In genomic region chr9:90830977-90831376, GRCh38 we compare ENCODE assay signal across 15 cellular contexts. TPM values are rescaled to one million over a fixed set of nuclear protein-coding genes. Genes with fewer than 3 reads are reported as not detected.
DNase-seq lines count a peak whose midpoint lies in the region; ATAC-seq and TF ChIP-seq lines count a peak whose summit lies in the region.
"Had no signal": no experiment of that assay in that cellular context is flagged by ENCODE, and none has a peak within 500 bp of the region (broad histone marks: within the 10 kb centered on the region; RNA-seq: fewer than 3 reads in every experiment).

No MANE protein-coding gene starts in this region.

- no peaks in the 10 kb centered on the region for H3K27me3 ChIP-seq in DOHH2 (ENCODE audit: control insufficient read depth, low read length)
- H3K27me3 ChIP-seq in naive thymus-derived CD4-positive, alpha-beta T cell (ENCODE audit: control insufficient read depth in 2 of 2, insufficient read depth in 2 of 2, low read length in 2 of 2) = no peaks in the 10 kb centered on the region
- H3K27me3 ChIP-seq in transverse colon = no peaks in the 10 kb centered on the region
- H3K27me3 ChIP-seq: esophagus squamous epithelium had no signal

- no peak for TF ChIP-seq CTCF in DOHH2 (IDR thresholded peaks at IDR 0.05; ENCODE audit: low read depth, low read length, poor library complexity, severe bottlenecking)
- no peak for TF ChIP-seq CTCF in GM10248 (IDR thresholded peaks at IDR 0.05; ENCODE audit: control extremely low read depth, extremely low read depth, low read depth, missing control alignments)
- TF ChIP-seq CTCF in transverse colon (IDR thresholded peaks at IDR 0.05) = no peak

- no peaks in the 10 kb centered on the region; the same call in 1 of the 2 replicates for H4K20me1 ChIP-seq in DOHH2 (ENCODE audit: control insufficient read depth, insufficient read depth, low read depth, low read length)

- WGBS in transverse colon (ENCODE audit: low coverage in 1 of 2), 2 donors = 75% methylated on average over 3 of the region's 3 CpGs; no CpG with 5 or more reads in 1 of the 2 donors

- in situ Hi-C loops in transverse colon (cut with MboI; ENCODE audit: low pct_ligation_motif_present in 1 of 4, low pct_unique_long_range_greater_than_20kb in 1 of 4, low sequenced_read_pairs in 3 of 4) = no loop called here

- no peaks in the 10 kb centered on the region for H3K9me3 ChIP-seq in DOHH2 (ENCODE audit: control insufficient read depth, insufficient read depth, low read length)
- H3K9me3 ChIP-seq in naive thymus-derived CD4-positive, alpha-beta T cell (ENCODE audit: control insufficient read depth in 2 of 3, low read length in 3 of 3) = no peaks in the 10 kb centered on the region
- H3K9me3 ChIP-seq in transverse colon = no peaks in the 10 kb centered on the region
- H3K9me3 ChIP-seq: esophagus squamous epithelium had no signal

- H3K4me1 Mint-ChIP-seq in activated T-cell treated with anti-CD3 and anti-CD28 coated beads, Interleukin-2, amount 50 U/mL, for 4 hours (ENCODE audit: low read depth) = peaks cover 5% of the 10 kb centered on the region
- no peaks in the 10 kb centered on the region for H3K4me1 Mint-ChIP-seq in naive thymus-derived CD4-positive, alpha-beta T cell
- H3K4me1 Mint-ChIP-seq: activated CD4-positive, alpha-beta T cell treated with anti-CD3 and anti-CD28 coated beads for 36 hours had no signal

- ATAC-seq in GM19455 (IDR thresholded peaks at IDR 0.05; ENCODE audit: unreplicated experiment) = peak; percentile 34
- ATAC-seq in HG03108 (IDR thresholded peaks at IDR 0.05; ENCODE audit: unreplicated experiment) = peak; percentile 38
- no peak for ATAC-seq in activated T-cell treated with anti-CD3 and anti-CD28 coated beads, Interleukin-2, amount 50 U/mL, for 4 hours
- no peak for ATAC-seq in naive thymus-derived CD4-positive, alpha-beta T cell
- ATAC-seq: activated CD4-positive, alpha-beta T cell treated with anti-CD3 and anti-CD28 coated beads for 36 hours; left cardiac atrium; Panc1 had no signal

- peaks cover 18% of the 10 kb centered on the region for H3K27me3 Mint-ChIP-seq in activated T-cell treated with anti-CD3 and anti-CD28 coated beads, Interleukin-2, amount 50 U/mL, for 4 hours (ENCODE audit: low read depth)
- H3K27me3 Mint-ChIP-seq in naive thymus-derived CD4-positive, alpha-beta T cell = peaks cover 0 to 22% (median 19%) of the 10 kb centered on the region in 5 donors

- H3F3A ChIP-seq in DOHH2 (ENCODE audit: control insufficient read depth, insufficient read depth) = peaks cover 43% of the 10 kb centered on the region

- H3K4me3 ChIP-seq in DOHH2 (ENCODE audit: low read length) (peak overlapping the region; percentile 96), transverse colon (no peak overlapping the region)
- H3K4me3 ChIP-seq in naive thymus-derived CD4-positive, alpha-beta T cell (ENCODE audit: low read length) = no peak overlapping the region
- H3K4me3 ChIP-seq: esophagus squamous epithelium had no signal

- peak; percentile 43 for DNase-seq in NCI-H510A (lab: John Stamatoyannopoulos, UW)
- no peak for DNase-seq in GM10248 (ENCODE audit: extremely low spot score)
- no peak for DNase-seq in activated T-cell treated with anti-CD3 and anti-CD28 coated beads, Interleukin-2, amount 50 U/mL, for 4 hours
- no peak for DNase-seq in naive thymus-derived CD4-positive, alpha-beta T cell
- DNase-seq in transverse colon = no peak
- DNase-seq: activated CD4-positive, alpha-beta T cell treated with anti-CD3 and anti-CD28 coated beads for 36 hours; amniotic stem cell; C1 segment of cervical spinal cord; esophagus squamous epithelium; left cardiac atrium; retina had no signal

- no peak for TF ChIP-seq EP300 in transverse colon (IDR thresholded peaks at IDR 0.05; ENCODE audit: low read depth)

- peaks cover 96% of the 10 kb centered on the region for H3K79me2 ChIP-seq in DOHH2 (ENCODE audit: control insufficient read depth, low read length)

- CTCF ChIA-PET in GM10248 (lab: Yijun Ruan, JAX) = interaction anchor here (1.4 kb wide), 1 partner anchor 42 kb away, joined by 4 read pairs; no protein-coding TSS in a partner anchor
- CTCF ChIA-PET in naive thymus-derived CD4-positive, alpha-beta T cell (lab: Charles Lee) = no interaction called here

- no peaks in the 10 kb centered on the region for H3K9me2 ChIP-seq in DOHH2 (replicated peaks; ENCODE audit: control insufficient read depth, low read length)

- no peak for TF ChIP-seq POLR2A in transverse colon (IDR thresholded peaks at IDR 0.05)

- no peaks in the 10 kb centered on the region for H3K9me3 Mint-ChIP-seq in activated T-cell treated with anti-CD3 and anti-CD28 coated beads, Interleukin-2, amount 50 U/mL, for 4 hours
- H3K9me3 Mint-ChIP-seq in naive thymus-derived CD4-positive, alpha-beta T cell = peaks cover 0 to 1% (median 0%) of the 10 kb centered on the region in 11 donors

- intact Hi-C loops in naive thymus-derived CD4-positive, alpha-beta T cell (cut with micrococcal nuclease) = no loop called here
- intact Hi-C loops in transverse colon (cut with DNase I; ENCODE audit: low total_unique reads) = no loop called here

- no peak overlapping the region for H3K27ac Mint-ChIP-seq in naive thymus-derived CD4-positive, alpha-beta T cell
- H3K27ac Mint-ChIP-seq: activated CD4-positive, alpha-beta T cell treated with anti-CD3 and anti-CD28 coated beads for 36 hours had no signal

- POLR2A ChIA-PET in GM10248 (lab: Yijun Ruan, JAX) = no interaction called here
- POLR2A ChIA-PET in naive thymus-derived CD4-positive, alpha-beta T cell (lab: Charles Lee) = interaction anchor here (0.7 kb wide), 1 partner anchor 1217 kb away, joined by 3 read pairs; no protein-coding TSS in a partner anchor

- no peak overlapping the region for H3K4me3 Mint-ChIP-seq in activated T-cell treated with anti-CD3 and anti-CD28 coated beads, Interleukin-2, amount 50 U/mL, for 4 hours
- H3K4me3 Mint-ChIP-seq in naive thymus-derived CD4-positive, alpha-beta T cell = no peak overlapping the region
- H3K4me3 Mint-ChIP-seq: activated CD4-positive, alpha-beta T cell treated with anti-CD3 and anti-CD28 coated beads for 36 hours had no signal

- peak overlapping the region; percentile 78 for H3K4me2 ChIP-seq in DOHH2 (ENCODE audit: low read length)

- no peaks in the 10 kb centered on the region for H3K36me3 Mint-ChIP-seq in activated T-cell treated with anti-CD3 and anti-CD28 coated beads, Interleukin-2, amount 50 U/mL, for 4 hours (ENCODE audit: insufficient read depth)
- H3K36me3 Mint-ChIP-seq in naive thymus-derived CD4-positive, alpha-beta T cell = no peaks in the 10 kb centered on the region

- H3K36me3 ChIP-seq in DOHH2 (ENCODE audit: control insufficient read depth, low read length) (peaks cover 85% of the 10 kb centered on the region), transverse colon (no peaks in the 10 kb centered on the region)
- no peaks in the 10 kb centered on the region for H3K36me3 ChIP-seq in naive thymus-derived CD4-positive, alpha-beta T cell (ENCODE audit: control insufficient read depth in 2 of 3, insufficient read depth in 3 of 3, low read length in 3 of 3)

- H3K4me1 ChIP-seq in DOHH2 (ENCODE audit: control insufficient read depth, low read length) = peaks cover 92% of the 10 kb centered on the region
- H3K4me1 ChIP-seq in naive thymus-derived CD4-positive, alpha-beta T cell (ENCODE audit: control insufficient read depth in 2 of 2, insufficient read depth in 2 of 2, low read length in 2 of 2) = no peaks in the 10 kb centered on the region
- H3K4me1 ChIP-seq in transverse colon = peaks cover 0 to 7% (median 0%) of the 10 kb centered on the region in 4 donors

- H3K27ac ChIP-seq in DOHH2 (ENCODE audit: low read depth, low read length) = peak overlapping the region; percentile 97
- no peak overlapping the region for H3K27ac ChIP-seq in naive thymus-derived CD4-positive, alpha-beta T cell (ENCODE audit: low read depth, low read length)
- no peak overlapping the region for H3K27ac ChIP-seq in transverse colon
- H3K27ac ChIP-seq: esophagus squamous epithelium had no signal

RNA-seq across cellular contexts. Expression of gene SYK, which starts 29.4 kb away (rescaled TPM):
- total RNA-seq in activated T-cell treated with anti-CD3 and anti-CD28 coated beads, Interleukin-2, amount 50 U/mL, for 4 hours = 1 to 10 TPM in 1 of 3 donors, under 1 TPM in 2; 0.48 to 3.8 (median 0.63) TPM
- total RNA-seq in naive thymus-derived CD4-positive, alpha-beta T cell = 10 to 100 TPM in 1 of 5 experiments, 1 to 10 TPM in 3, under 1 TPM in 1; 0.41 to 71.6 (median 2.4) TPM
- under 1 TPM; 0.26 to 0.31 TPM for polyA plus RNA-seq in naive thymus-derived CD4-positive, alpha-beta T cell
- total RNA-seq in transverse colon = 100 to 1,000 TPM in 1 of 4 donors, 10 to 100 TPM in 3; 32.2 to 534 (median 34.3) TPM

Comparison
In these comparisons a context has a peak if more than half of its experiments do, and no peak if none do; other contexts are left out.
1. ATAC-seq: peak in GM19455 (single experiment) and HG03108 (single experiment); none in activated T-cell treated with anti-CD3 and anti-CD28 coated beads, Interleukin-2, amount 50 U/mL, for 4 hours (0 of 2) and naive thymus-derived CD4-positive, alpha-beta T cell (single experiment).